In genomic region chr12:25940886-25941285, GRCh38 we compare ENCODE assay signal across 1 cellular context.
TF ChIP-seq lines count a peak whose summit lies in the region.

No MANE protein-coding gene starts in this region.

TF ChIP-seq in GM23338, 12 proteins besides CTCF, POLR2A, EP300 and RAD21 (continued from another document):
- TF ChIP-seq, protein P1, sequence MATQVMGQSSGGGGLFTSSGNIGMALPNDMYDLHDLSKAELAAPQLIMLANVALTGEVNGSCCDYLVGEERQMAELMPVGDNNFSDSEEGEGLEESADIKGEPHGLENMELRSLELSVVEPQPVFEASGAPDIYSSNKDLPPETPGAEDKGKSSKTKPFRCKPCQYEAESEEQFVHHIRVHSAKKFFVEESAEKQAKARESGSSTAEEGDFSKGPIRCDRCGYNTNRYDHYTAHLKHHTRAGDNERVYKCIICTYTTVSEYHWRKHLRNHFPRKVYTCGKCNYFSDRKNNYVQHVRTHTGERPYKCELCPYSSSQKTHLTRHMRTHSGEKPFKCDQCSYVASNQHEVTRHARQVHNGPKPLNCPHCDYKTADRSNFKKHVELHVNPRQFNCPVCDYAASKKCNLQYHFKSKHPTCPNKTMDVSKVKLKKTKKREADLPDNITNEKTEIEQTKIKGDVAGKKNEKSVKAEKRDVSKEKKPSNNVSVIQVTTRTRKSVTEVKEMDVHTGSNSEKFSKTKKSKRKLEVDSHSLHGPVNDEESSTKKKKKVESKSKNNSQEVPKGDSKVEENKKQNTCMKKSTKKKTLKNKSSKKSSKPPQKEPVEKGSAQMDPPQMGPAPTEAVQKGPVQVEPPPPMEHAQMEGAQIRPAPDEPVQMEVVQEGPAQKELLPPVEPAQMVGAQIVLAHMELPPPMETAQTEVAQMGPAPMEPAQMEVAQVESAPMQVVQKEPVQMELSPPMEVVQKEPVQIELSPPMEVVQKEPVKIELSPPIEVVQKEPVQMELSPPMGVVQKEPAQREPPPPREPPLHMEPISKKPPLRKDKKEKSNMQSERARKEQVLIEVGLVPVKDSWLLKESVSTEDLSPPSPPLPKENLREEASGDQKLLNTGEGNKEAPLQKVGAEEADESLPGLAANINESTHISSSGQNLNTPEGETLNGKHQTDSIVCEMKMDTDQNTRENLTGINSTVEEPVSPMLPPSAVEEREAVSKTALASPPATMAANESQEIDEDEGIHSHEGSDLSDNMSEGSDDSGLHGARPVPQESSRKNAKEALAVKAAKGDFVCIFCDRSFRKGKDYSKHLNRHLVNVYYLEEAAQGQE (IDR thresholded peaks at IDR 0.05; ENCODE audit: unreplicated experiment), result no peak
- TF ChIP-seq ZNF462 (CRISPR knock-in tag; IDR thresholded peaks at IDR 0.05) (no peak), POLR2AphosphoS5 (IDR thresholded peaks at IDR 0.05; ENCODE audit: low read depth) (no peak), EZH2phosphoT487 (IDR thresholded peaks at IDR 0.05; ENCODE audit: unreplicated experiment) (no peak), STAT1 (IDR thresholded peaks at IDR 0.05; ENCODE audit: unreplicated experiment) (no peak)
